Comparison of ENCODE assay signal across 23 cellular contexts in genomic region chr11:3008746-3009336, GRCh38. TPM values are rescaled to one million over a fixed set of nuclear protein-coding genes. Genes with fewer than 3 reads are reported as not detected.
DNase-seq lines count a peak whose midpoint lies in the region; ATAC-seq and TF ChIP-seq lines count a peak whose summit lies in the region.
"Had no signal": no experiment of that assay in that cellular context is flagged by ENCODE, and none has a peak within 500 bp of the region (broad histone marks: within the 10 kb centered on the region; RNA-seq: fewer than 3 reads in every experiment).

No MANE protein-coding gene starts in this region.

- intact Hi-C loops in activated naive CD4-positive, alpha-beta T cell treated with anti-CD3 and anti-CD28 coated beads for 36 hours (cut with micrococcal nuclease) = no loop called here
- intact Hi-C loops in sciatic nerve (cut with DNase I) = no loop called here

- H3K9me3 Mint-ChIP-seq in activated naive CD4-positive, alpha-beta T cell treated with anti-CD3 and anti-CD28 coated beads for 36 hours = no peaks in the 10 kb centered on the region
- H3K9me3 Mint-ChIP-seq in chondrocyte (ENCODE audit: low read depth) = no peaks in the 10 kb centered on the region
- H3K9me3 Mint-ChIP-seq: CD14-positive monocyte; dendritic cell treated with granulocyte-macrophage colony-stimulating factor and Interleukin-4, amounts not matched to agents 40 ng/mL and 50 ng/mL, for 4 days had no signal

- H3K4me3 Mint-ChIP-seq in activated naive CD4-positive, alpha-beta T cell treated with anti-CD3 and anti-CD28 coated beads for 36 hours = no peak overlapping the region
- H3K4me3 Mint-ChIP-seq in chondrocyte (ENCODE audit: unreplicated experiment) = no peak overlapping the region
- H3K4me3 Mint-ChIP-seq: CD14-positive monocyte; dendritic cell treated with granulocyte-macrophage colony-stimulating factor and Interleukin-4, amounts not matched to agents 40 ng/mL and 50 ng/mL, for 4 days had no signal

- H3K27ac ChIP-seq in substantia nigra (ENCODE audit: low read depth, low read length, poor library complexity, severe bottlenecking) = no peak overlapping the region
- H3K27ac ChIP-seq: epithelial cell of prostate, right atrium auricular region had no signal

- in situ Hi-C loops in SK-MEL-5 (cut with HindIII; ENCODE audit: low pct_unique_long_range_greater_than_20kb, low sequenced_read_pairs) = no loop called here

- no peak for TF ChIP-seq CTCF in chondrocyte (IDR thresholded peaks at IDR 0.05)

- CTCF ChIA-PET in activated naive CD4-positive, alpha-beta T cell treated with anti-CD3 and anti-CD28 coated beads for 36 hours (lab: Charles Lee) = interaction anchor here (1.3 kb wide), 1 partner anchor 29 kb away, joined by 4 read pairs; no protein-coding TSS in a partner anchor

- no peaks in the 10 kb centered on the region for H3K27me3 Mint-ChIP-seq in activated naive CD4-positive, alpha-beta T cell treated with anti-CD3 and anti-CD28 coated beads for 36 hours (ENCODE audit: low read depth)
- H3K27me3 Mint-ChIP-seq in chondrocyte (ENCODE audit: low read depth) = no peaks in the 10 kb centered on the region
- H3K27me3 Mint-ChIP-seq: dendritic cell treated with granulocyte-macrophage colony-stimulating factor and Interleukin-4, amounts not matched to agents 40 ng/mL and 50 ng/mL, for 4 days had no signal

- no peak for ATAC-seq in sciatic nerve

- peaks cover 48% of the 10 kb centered on the region for H3K36me3 Mint-ChIP-seq in activated naive CD4-positive, alpha-beta T cell treated with anti-CD3 and anti-CD28 coated beads for 36 hours (ENCODE audit: low read depth)
- H3K36me3 Mint-ChIP-seq in chondrocyte (ENCODE audit: low read depth) = peaks cover 36% of the 10 kb centered on the region

- peak overlapping the region; percentile 41 for H3K27ac Mint-ChIP-seq in activated naive CD4-positive, alpha-beta T cell treated with anti-CD3 and anti-CD28 coated beads for 36 hours
- no peak overlapping the region for H3K27ac Mint-ChIP-seq in chondrocyte (ENCODE audit: unreplicated experiment)
- H3K27ac Mint-ChIP-seq: dendritic cell treated with granulocyte-macrophage colony-stimulating factor and Interleukin-4, amounts not matched to agents 40 ng/mL and 50 ng/mL, for 4 days had no signal

- H3K4me1 Mint-ChIP-seq in activated naive CD4-positive, alpha-beta T cell treated with anti-CD3 and anti-CD28 coated beads for 36 hours (ENCODE audit: low read depth) = peaks cover 3% of the 10 kb centered on the region
- peaks cover 12% of the 10 kb centered on the region for H3K4me1 Mint-ChIP-seq in chondrocyte (ENCODE audit: low read depth)
- H3K4me1 Mint-ChIP-seq: CD14-positive monocyte had no signal

- no peak for DNase-seq in activated naive CD4-positive, alpha-beta T cell treated with anti-CD3 and anti-CD28 coated beads for 36 hours
- DNase-seq in activated naive CD4-positive, alpha-beta T cell treated with Interleukin-2 at 50 U/mL for 16 hours = no peak
- DNase-seq in SK-MEL-5 (ENCODE audit: low read depth, low spot score) (peak; percentile 87), chondrocyte (ENCODE audit: low spot score) (peak; percentile 50), sciatic nerve (ENCODE audit: low spot score) (peak; percentile 53), CD1c-positive myeloid dendritic cell (ENCODE audit: extremely low spot score) (no peak), substantia nigra (lab: John Stamatoyannopoulos, UW) (no peak), dermis blood vessel endothelial cell (no peak)
- DNase-seq: activated CD4-positive, alpha-beta T cell treated with anti-CD3 and anti-CD28 coated beads for 1 hour; activated T-cell treated with anti-CD3 and anti-CD28 coated beads for 4 hours; DMS153; foreskin fibroblast; GDM1; hypothalamus; islet precursor cell; NCI-H1417; NCI-H524; RPMI8226; stimulated activated CD4-positive, alpha-beta T cell treated with anti-CD3 and anti-CD28 coated beads, Interleukin-15, amount 100 ng/mL, for 24 hours had no signal

RNA-seq across cellular contexts. Expression of gene NAP1L4, which starts 16.7 kb away (rescaled TPM):
- 100 to 1,000 TPM; 240 to 245 TPM for total RNA-seq in activated naive CD4-positive, alpha-beta T cell treated with anti-CD3 and anti-CD28 coated beads for 36 hours
- total RNA-seq in SK-MEL-5 (2014; rRNA removed; shearing (Covaris generic)) = 203 and 212 TPM in 2 replicates
- polyA plus RNA-seq in SK-MEL-5 (2015; cell fraction: cytosol; rRNA removed) = 228 and 284 TPM in 2 replicates
- polyA plus RNA-seq in SK-MEL-5 (2015; cell fraction: nucleus; rRNA removed) = 297 and 335 TPM in 2 replicates
- total RNA-seq in chondrocyte (83.5 to 135 TPM (median 89.5 TPM) in 3 replicates), sciatic nerve (173 TPM), dermis blood vessel endothelial cell (132 and 165 TPM in 2 replicates)

RNA-seq across cellular contexts. Expression of gene CARS1, which starts 48.4 kb away (rescaled TPM):
- 100 to 1,000 TPM; 126 to 128 TPM for total RNA-seq in activated naive CD4-positive, alpha-beta T cell treated with anti-CD3 and anti-CD28 coated beads for 36 hours
- 103 and 109 TPM in 2 replicates for total RNA-seq in SK-MEL-5 (2014; rRNA removed; shearing (Covaris generic))
- 161 and 188 TPM in 2 replicates for polyA plus RNA-seq in SK-MEL-5 (2015; cell fraction: cytosol; rRNA removed)
- polyA plus RNA-seq in SK-MEL-5 (2015; cell fraction: nucleus; rRNA removed) = 637 and 676 TPM in 2 replicates
- total RNA-seq in chondrocyte (49.3 to 106 TPM (median 101 TPM) in 3 replicates), sciatic nerve (42.3 TPM), dermis blood vessel endothelial cell (40.7 and 46.0 TPM in 2 replicates)

Comparison
In these comparisons a context has a peak if more than half of its experiments do, and no peak if none do; other contexts are left out.
1. DNase-seq: peak in SK-MEL-5 (single experiment), chondrocyte (single experiment) and sciatic nerve (single experiment); none in activated naive CD4-positive, alpha-beta T cell treated with anti-CD3 and anti-CD28 coated beads for 36 hours (single experiment), activated naive CD4-positive, alpha-beta T cell treated with Interleukin-2 at 50 U/mL for 16 hours (single experiment), CD1c-positive myeloid dendritic cell (single experiment), substantia nigra (0 of 49) and dermis blood vessel endothelial cell (single experiment).